In the genomic region with DNA sequence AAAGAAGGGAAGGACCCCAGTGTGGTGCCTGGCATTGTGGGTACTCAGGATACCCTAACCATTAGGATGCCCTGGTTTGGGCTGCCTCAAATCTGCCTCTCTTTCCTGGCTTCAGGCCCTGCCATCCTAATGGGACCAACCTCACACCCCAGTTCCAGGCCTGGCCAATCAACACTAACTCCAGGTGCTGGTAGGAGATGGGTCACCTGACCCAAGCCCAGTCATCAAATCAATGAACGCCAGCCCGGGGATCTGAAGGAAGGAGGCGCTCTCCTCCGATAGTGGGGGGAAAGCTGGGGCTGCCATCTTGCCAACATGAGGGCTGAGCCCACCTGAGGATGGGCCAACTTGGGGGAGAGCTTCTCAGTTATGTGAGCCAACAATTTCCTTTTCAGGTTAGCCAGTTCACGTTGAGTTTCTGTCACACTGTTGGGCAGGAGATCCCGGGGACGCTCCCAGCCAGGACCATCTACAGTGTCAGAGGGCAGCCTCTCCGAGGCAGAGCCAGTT, we compare ENCODE assay signal across 21 cellular contexts. TPM values are rescaled to one million over a fixed set of nuclear protein-coding genes. Genes with fewer than 3 reads are reported as not detected.
DNase-seq lines count a peak whose midpoint lies in the region; ATAC-seq and TF ChIP-seq lines count a peak whose summit lies in the region.
"Had no signal": no experiment of that assay in that cellular context is flagged by ENCODE, and none has a peak within 500 bp of the region (broad histone marks: within the 10 kb centered on the region; RNA-seq: fewer than 3 reads in every experiment).

No MANE protein-coding gene starts in this region.

- H3K4me3 ChIP-seq in OCI-LY7 (ENCODE audit: low read depth, low read length, poor library complexity, severe bottlenecking) (no peak overlapping the region), osteoblast (ENCODE audit: insufficient read depth, low read length) (no peak overlapping the region), tibial nerve (no peak overlapping the region)
- H3K4me3 ChIP-seq: A549, GM12878, GM23248, HAP-1 had no signal

- CTCF ChIA-PET in activated naive CD4-positive, alpha-beta T cell treated with anti-CD3 and anti-CD28 coated beads, Interleukin-2, amount 10 ng/mL, durations not matched to agents 7 days and 5 days (lab: Charles Lee), result interaction anchor here (1.1 to 4.4 kb wide), 9 partner anchors 9 to 157 kb away, joined by 3 to 55 read pairs (median 12); no protein-coding TSS in a partner anchor
- CTCF ChIA-PET in CD4-positive, alpha-beta T cell (lab: Charles Lee), result interaction anchor here (1.4 to 2.6 kb wide), 3 partner anchors 25 to 206 kb away, joined by 5 to 41 read pairs (median 15); no protein-coding TSS in a partner anchor
- CTCF ChIA-PET in OCI-LY7 (lab: Charles Lee; ENCODE audit: unreplicated experiment), result interaction anchor here (0.5 kb wide), 1 partner anchor 26 kb away, joined by 5 read pairs; no protein-coding TSS in a partner anchor

- H3K79me2 ChIP-seq in OCI-LY7 (ENCODE audit: insufficient read depth, low read depth, low read length) (peaks cover 5% of the 10 kb centered on the region; the same call in 1 of the 2 replicates), osteoblast (ENCODE audit: insufficient read depth, low read length) (no peaks in the 10 kb centered on the region)

- no peak overlapping the region for H3K4me3 Mint-ChIP-seq in activated naive CD4-positive, alpha-beta T cell treated with anti-CD3 and anti-CD28 coated beads, Interleukin-2, amount 10 ng/mL, durations not matched to agents 7 days and 5 days
- no peak overlapping the region for H3K4me3 Mint-ChIP-seq in CD4-positive, alpha-beta T cell
- H3K4me3 Mint-ChIP-seq: CD4-positive, alpha-beta memory T cell had no signal

- TF ChIP-seq EP300 in tibial nerve (IDR thresholded peaks at IDR 0.05), result no peak

- no peak overlapping the region for H3K27ac ChIP-seq in CD4-positive, alpha-beta T cell (ENCODE audit: low read depth, low read length)
- H3K27ac ChIP-seq in OCI-LY7 (ENCODE audit: low read depth, low read length, poor library complexity, severe bottlenecking) (peak overlapping the region; percentile 95), osteoblast (ENCODE audit: low read depth, low read length) (no peak overlapping the region), tibial nerve (no peak overlapping the region)
- H3K27ac ChIP-seq: 22Rv1, A549, C4-2B, GM23248, HL-60 had no signal

- H3K9me3 Mint-ChIP-seq in activated naive CD4-positive, alpha-beta T cell treated with anti-CD3 and anti-CD28 coated beads, Interleukin-2, amount 50 U/mL, for 72 hours, result no peaks in the 10 kb centered on the region
- H3K9me3 Mint-ChIP-seq in activated naive CD4-positive, alpha-beta T cell treated with anti-CD3 and anti-CD28 coated beads, Interleukin-2, amount 10 ng/mL, durations not matched to agents 7 days and 5 days, result no peaks in the 10 kb centered on the region
- no peaks in the 10 kb centered on the region for H3K9me3 Mint-ChIP-seq in CD4-positive, alpha-beta T cell
- H3K9me3 Mint-ChIP-seq: CD4-positive, alpha-beta memory T cell had no signal

- no peaks in the 10 kb centered on the region for H3K27me3 ChIP-seq in CD4-positive, alpha-beta T cell (ENCODE audit: control insufficient read depth, insufficient read depth, low read length)
- H3K27me3 ChIP-seq in osteoblast (ENCODE audit: insufficient read depth, low read length), result peaks cover 50% of the 10 kb centered on the region
- H3K27me3 ChIP-seq in tibial nerve, result peaks cover 0 to 32% of the 10 kb centered on the region in 2 donors

- H3K4me1 Mint-ChIP-seq in activated naive CD4-positive, alpha-beta T cell treated with anti-CD3 and anti-CD28 coated beads, Interleukin-2, amount 10 ng/mL, durations not matched to agents 7 days and 5 days, result no peaks in the 10 kb centered on the region
- H3K4me1 Mint-ChIP-seq in CD4-positive, alpha-beta T cell (ENCODE audit: low read depth), result peaks cover 15% of the 10 kb centered on the region

- WGBS in tibial nerve, 2 donors, result 77 to 92% methylated on average over 6 to 8 of the region's 8 CpGs

- peaks cover 62% of the 10 kb centered on the region for H3K4me1 ChIP-seq in OCI-LY7 (ENCODE audit: insufficient read depth, low read length, poor library complexity, severe bottlenecking)
- peaks cover 4% of the 10 kb centered on the region for H3K4me1 ChIP-seq in osteoblast (ENCODE audit: insufficient read depth, low read length)
- H3K4me1 ChIP-seq in tibial nerve, result no peaks in the 10 kb centered on the region
- H3K4me1 ChIP-seq: A549, HAP-1 had no signal

- TF ChIP-seq CTCF in CD4-positive, alpha-beta T cell (IDR thresholded peaks at IDR 0.05), result no peak
- TF ChIP-seq CTCF in OCI-LY7 (conservative IDR thresholded peaks at IDR 0.05; ENCODE audit: low read length) (no peak), osteoblast (IDR thresholded peaks at IDR 0.05; ENCODE audit: extremely low read depth, low read depth, low read length) (no peak), tibial nerve (IDR thresholded peaks at IDR 0.05) (no peak)

- no peak for DNase-seq in activated naive CD4-positive, alpha-beta T cell treated with anti-CD3 and anti-CD28 coated beads, Interleukin-2, amount 50 U/mL, for 72 hours (ENCODE audit: low spot score in 2 of 2)
- no peak for DNase-seq in activated naive CD4-positive, alpha-beta T cell treated with anti-CD3 and anti-CD28 coated beads, Interleukin-2, amount 10 ng/mL, durations not matched to agents 7 days and 5 days
- no peak for DNase-seq in CD4-positive, alpha-beta T cell
- DNase-seq in OCI-LY7 (ENCODE audit: low spot score) (no peak), osteoblast (ENCODE audit: insufficient read length, low spot score, missing footprints) (peak; percentile 66), tibial nerve (ENCODE audit: low spot score in 2 of 2) (no peak)
- DNase-seq: AML-193; CD4-positive, alpha-beta memory T cell; DMS79 treated with DMSO at 0.1 percent for 48 hours; EL; GM23248 had no signal

- H3K9me2 ChIP-seq in OCI-LY7 (ENCODE audit: insufficient read depth, low read length), result no peaks in the 10 kb centered on the region

- H3K4me2 ChIP-seq in OCI-LY7 (ENCODE audit: low read length) (no peak overlapping the region), osteoblast (ENCODE audit: insufficient read depth, low read length) (no peak overlapping the region)
- H3K4me2 ChIP-seq: A549 had no signal

- no peak overlapping the region for H2AFZ ChIP-seq in OCI-LY7 (ENCODE audit: low read length)
- H2AFZ ChIP-seq in osteoblast (ENCODE audit: low read length), result no peak overlapping the region
- H2AFZ ChIP-seq: GM23248 had no signal

- intact Hi-C loops in CD4-positive, alpha-beta T cell (cut with DNase I, micrococcal nuclease), result no loop called here
- intact Hi-C loops in OCI-LY7 (cut with micrococcal nuclease; ENCODE audit: unreplicated experiment), result no loop called here

- H3K27me3 Mint-ChIP-seq in activated naive CD4-positive, alpha-beta T cell treated with anti-CD3 and anti-CD28 coated beads, Interleukin-2, amount 10 ng/mL, durations not matched to agents 7 days and 5 days, result no peaks in the 10 kb centered on the region
- H3K27me3 Mint-ChIP-seq in CD4-positive, alpha-beta T cell, result no peaks in the 10 kb centered on the region
- H3K27me3 Mint-ChIP-seq: CD4-positive, alpha-beta memory T cell had no signal

- POLR2A ChIA-PET in CD4-positive, alpha-beta T cell (lab: Charles Lee), result interaction anchor here (0.7 to 4.5 kb wide), 4 partner anchors 9 to 25 kb away, joined by 3 to 41 read pairs (median 5); a partner anchor contains a TSS
- POLR2A ChIA-PET in OCI-LY7 (lab: Charles Lee), result interaction anchor here (0.5 to 1.4 kb wide), 3 partner anchors 13 to 254 kb away, joined by 3 to 4 read pairs (median 4); a partner anchor contains a TSS

- H3K36me3 ChIP-seq in OCI-LY7 (ENCODE audit: insufficient read depth, low read length) (peaks cover 94% of the 10 kb centered on the region), osteoblast (ENCODE audit: insufficient read depth, low read length) (no peaks in the 10 kb centered on the region), tibial nerve (peaks cover 0 to 11% (median 0%) of the 10 kb centered on the region in 3 donors)

- H3K27ac Mint-ChIP-seq in activated naive CD4-positive, alpha-beta T cell treated with anti-CD3 and anti-CD28 coated beads, Interleukin-2, amount 50 U/mL, for 72 hours, result peak overlapping the region; percentile 74 to 79
- H3K27ac Mint-ChIP-seq in activated naive CD4-positive, alpha-beta T cell treated with anti-CD3 and anti-CD28 coated beads, Interleukin-2, amount 10 ng/mL, durations not matched to agents 7 days and 5 days, result no peak overlapping the region
- peak overlapping the region; percentile 24 for H3K27ac Mint-ChIP-seq in CD4-positive, alpha-beta T cell

- no peaks in the 10 kb centered on the region for H3K9me3 ChIP-seq in CD4-positive, alpha-beta T cell (ENCODE audit: control insufficient read depth, low read length)
- H3K9me3 ChIP-seq in OCI-LY7 (ENCODE audit: low read length) (no peaks in the 10 kb centered on the region), osteoblast (ENCODE audit: low read depth, low read length) (no peaks in the 10 kb centered on the region), tibial nerve (no peaks in the 10 kb centered on the region)
- H3K9me3 ChIP-seq: A549, HAP-1 had no signal

- no peak for ATAC-seq in activated naive CD4-positive, alpha-beta T cell treated with anti-CD3 and anti-CD28 coated beads, Interleukin-2, amount 50 U/mL, for 72 hours
- ATAC-seq in CD4-positive, alpha-beta T cell (ENCODE audit: poor library complexity), result no peak
- ATAC-seq in HG02763 (IDR thresholded peaks at IDR 0.05; ENCODE audit: unreplicated experiment), result no peak
- no peak for ATAC-seq in GM21619 (IDR thresholded peaks at IDR 0.05; ENCODE audit: unreplicated experiment)
- ATAC-seq: A549, GM12878 had no signal

- no TSS peak for BruUV-seq in OCI-LY7 (replicated peaks; lab: Mats Ljungman, UMichigan)

- TF ChIP-seq POLR2A in tibial nerve (IDR thresholded peaks at IDR 0.05), result no peak

- H4K20me1 ChIP-seq in OCI-LY7 (ENCODE audit: insufficient read depth, low read length), result no peaks in the 10 kb centered on the region
- H4K20me1 ChIP-seq in osteoblast (ENCODE audit: insufficient read depth, low read length), result no peaks in the 10 kb centered on the region

- H3K36me3 Mint-ChIP-seq in activated naive CD4-positive, alpha-beta T cell treated with anti-CD3 and anti-CD28 coated beads, Interleukin-2, amount 50 U/mL, for 72 hours, result peaks cover 0 to 23% of the 10 kb centered on the region in 2 donors
- H3K36me3 Mint-ChIP-seq in activated naive CD4-positive, alpha-beta T cell treated with anti-CD3 and anti-CD28 coated beads, Interleukin-2, amount 10 ng/mL, durations not matched to agents 7 days and 5 days, result peaks cover 57% of the 10 kb centered on the region
- H3K36me3 Mint-ChIP-seq in CD4-positive, alpha-beta T cell (ENCODE audit: low read depth), result peaks cover 88% of the 10 kb centered on the region

RNA-seq across cellular contexts. Expression of a gene that starts 12.7 kb away (rescaled TPM):
- total RNA-seq in activated naive CD4-positive, alpha-beta T cell treated with anti-CD3 and anti-CD28 coated beads, Interleukin-2, amount 50 U/mL, for 72 hours, result 100 to 1,000 TPM in 1 of 2 donors, 10 to 100 TPM in 1; 88.7 to 169 TPM
- 10 to 100 TPM; 85.1 to 89.9 TPM for total RNA-seq in CD4-positive, alpha-beta T cell
- total RNA-seq in OCI-LY7 (2014; rRNA removed; shearing (Covaris generic)), result 174 and 225 TPM in 2 replicates
- total RNA-seq in OCI-LY7 (2022), result 215 and 235 TPM in 2 replicates
- 0.29 and 0.72 TPM in 2 replicates for total RNA-seq in osteoblast
- total RNA-seq in tibial nerve, result 10 to 100 TPM; 11.7 to 24.9 (median 19.4) TPM
- total RNA-seq: GM23248, HT1080 had no signal

RNA-seq across cellular contexts. Expression of a gene that starts 45.7 kb away (rescaled TPM):
- under 1 TPM; 0.09 to 0.51 TPM for total RNA-seq in activated naive CD4-positive, alpha-beta T cell treated with anti-CD3 and anti-CD28 coated beads, Interleukin-2, amount 50 U/mL, for 72 hours
- under 1 TPM; 0.20 to 0.63 TPM for total RNA-seq in CD4-positive, alpha-beta T cell
- total RNA-seq in OCI-LY7 (2014; rRNA removed; shearing (Covaris generic)), result 3.3 and 4.0 TPM in 2 replicates
- total RNA-seq in OCI-LY7 (2022), result 2.8 and 3.1 TPM in 2 replicates
- 11.9 and 12.7 TPM in 2 replicates for total RNA-seq in osteoblast
- total RNA-seq in tibial nerve, result 10 to 100 TPM; 12.5 to 21.6 (median 17.0) TPM

RNA-seq across cellular contexts. Expression of a gene that starts 46.2 kb away (rescaled TPM):
- total RNA-seq in activated naive CD4-positive, alpha-beta T cell treated with anti-CD3 and anti-CD28 coated beads, Interleukin-2, amount 50 U/mL, for 72 hours, result 1 to 10 TPM in 1 of 2 donors, under 1 TPM in 1; 0.41 to 2.0 TPM
- under 1 TPM; 0.05 to 0.20 TPM for total RNA-seq in CD4-positive, alpha-beta T cell
- 0.63 and 0.82 TPM in 2 replicates for total RNA-seq in OCI-LY7 (2014; rRNA removed; shearing (Covaris generic))
- total RNA-seq in OCI-LY7 (2022), result 0.83 and 1.8 TPM in 2 replicates
- total RNA-seq in osteoblast, result under 0.01 and 0.29 TPM in 2 replicates
- 1 to 10 TPM in 3 of 4 donors, under 1 TPM in 1; 0.30 to 4.4 (median 3.1) TPM for total RNA-seq in tibial nerve
- total RNA-seq: G401 had no signal
